ENCODE assay signal across 19 cellular contexts in the genomic region with DNA sequence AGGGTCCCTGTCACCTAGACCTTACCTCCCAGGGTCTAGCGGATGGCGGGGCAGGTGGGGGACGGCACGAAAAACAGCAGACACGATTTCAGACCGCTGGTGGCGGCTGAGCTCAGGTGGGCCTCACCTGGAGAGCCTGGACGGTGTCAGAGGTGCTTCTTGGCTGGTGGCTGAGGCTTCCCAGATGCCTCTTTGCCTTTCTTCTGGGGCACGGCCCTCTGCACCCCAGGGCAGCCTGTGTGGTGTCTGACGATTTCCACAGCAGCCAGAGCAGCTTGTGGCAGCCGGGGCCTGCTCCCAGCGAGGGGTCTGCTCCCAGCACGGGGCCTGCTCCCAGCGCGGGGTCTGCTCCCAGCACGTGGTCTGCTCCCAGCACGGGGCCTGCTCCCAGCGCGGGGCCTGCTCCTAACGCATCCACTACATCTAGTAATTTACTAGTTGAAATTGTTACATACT.
DNase-seq lines count a peak whose midpoint lies in the region; ATAC-seq and TF ChIP-seq lines count a peak whose summit lies in the region.
"Had no signal": no experiment of that assay in that cellular context is flagged by ENCODE, and none has a peak within 500 bp of the region (broad histone marks: within the 10 kb centered on the region; RNA-seq: fewer than 3 reads in every experiment).

No MANE protein-coding gene starts in this region.

- H4K20me1 ChIP-seq in neural progenitor cell (ENCODE audit: low read depth) (peaks cover 5% of the 10 kb centered on the region), osteoblast (ENCODE audit: insufficient read depth, low read length) (peaks cover 6% of the 10 kb centered on the region)

- intact Hi-C loops in Caco-2 (cut with micrococcal nuclease; ENCODE audit: unreplicated experiment): loop anchor here (2.0 kb wide), 1 partner anchor 34 kb away; no protein-coding TSS in a partner anchor
- intact Hi-C loops in dorsolateral prefrontal cortex (cut with DNase I): no loop called here
- intact Hi-C loops in esophagus muscularis mucosa (cut with DNase I): no loop called here

- H3K79me2 ChIP-seq in neural progenitor cell (ENCODE audit: low read depth): peaks cover 37% of the 10 kb centered on the region
- no peaks in the 10 kb centered on the region for H3K79me2 ChIP-seq in osteoblast (ENCODE audit: insufficient read depth, low read length)

- no peaks in the 10 kb centered on the region for H3K9me3 Mint-ChIP-seq in Caco-2 (ENCODE audit: unreplicated experiment)
- peaks cover 9% of the 10 kb centered on the region for H3K9me3 Mint-ChIP-seq in neural progenitor cell
- H3K9me3 Mint-ChIP-seq: activated T-cell treated with anti-CD3 and anti-CD28 coated beads, Interleukin-2, amount 50 U/mL, for 72 hours; CD4-positive, CD25-positive, alpha-beta regulatory T cell; dendritic cell treated with granulocyte-macrophage colony-stimulating factor and Interleukin-4, amounts not matched to agents 40 ng/mL and 50 ng/mL, for 4 days; stimulated activated effector memory CD8-positive, alpha-beta T cell treated with anti-CD3 and anti-CD28 coated beads, Interleukin-12 subunit alpha, Interleukin-12 subunit beta, amount 100 ng/mL, for 72 hours had no signal

- TF ChIP-seq CTCF in Caco-2 (IDR thresholded peaks at IDR 0.05; ENCODE audit: insufficient read depth in 1 of 2, low read depth in 1 of 2, low read length in 1 of 2, severe bottlenecking in 1 of 2, unreplicated experiment in 1 of 2): no peak
- no peak for TF ChIP-seq CTCF in dorsolateral prefrontal cortex (IDR thresholded peaks at IDR 0.05 in 54 of 56, conservative IDR thresholded peaks at IDR 0.05 in 2 of 56; ENCODE audit: low read depth in 1 of 56, partially characterized antibody in 56 of 56)
- no peak for TF ChIP-seq CTCF in neural progenitor cell (IDR thresholded peaks at IDR 0.05)
- TF ChIP-seq CTCF in osteoblast (IDR thresholded peaks at IDR 0.05; ENCODE audit: extremely low read depth, low read depth, low read length): no peak
- TF ChIP-seq CTCF in esophagus muscularis mucosa (IDR thresholded peaks at IDR 0.05): no peak

- H3K9ac ChIP-seq in neural progenitor cell: no peak overlapping the region

- 94% methylated on average over 10 of the region's 20 CpGs for WGBS in esophagus muscularis mucosa

- no peak for ATAC-seq in GM19395 (IDR thresholded peaks at IDR 0.05; ENCODE audit: unreplicated experiment)
- ATAC-seq: activated CD4-positive, CD25-positive, alpha-beta regulatory T cell treated with anti-CD3 and anti-CD28 coated beads, Interleukin-2, amount 50 U/mL, for 24 hours; activated T-cell treated with anti-CD3 and anti-CD28 coated beads, Interleukin-2, amount 50 U/mL, for 72 hours; HCT116; Panc1; stimulated activated effector memory CD8-positive, alpha-beta T cell treated with anti-CD3 and anti-CD28 coated beads, Interleukin-12 subunit alpha, Interleukin-12 subunit beta, amount 100 ng/mL, for 72 hours had no signal

- H3K27ac Mint-ChIP-seq in Caco-2 (ENCODE audit: unreplicated experiment) (peak overlapping the region; percentile 83), neural progenitor cell (no peak overlapping the region)
- H3K27ac Mint-ChIP-seq: activated naive CD8-positive, alpha-beta T cell; activated T-cell treated with anti-CD3 and anti-CD28 coated beads, Interleukin-2, amount 50 U/mL, for 72 hours; CD4-positive, CD25-positive, alpha-beta regulatory T cell; dendritic cell treated with granulocyte-macrophage colony-stimulating factor and Interleukin-4, amounts not matched to agents 40 ng/mL and 50 ng/mL, for 4 days; stimulated activated effector memory CD8-positive, alpha-beta T cell treated with anti-CD3 and anti-CD28 coated beads, Interleukin-12 subunit alpha, Interleukin-12 subunit beta, amount 100 ng/mL, for 72 hours had no signal

- POLR2A ChIA-PET in Caco-2 (lab: Charles Lee): interaction anchor here (0.9 kb wide), 1 partner anchor 23 kb away, joined by 3 read pairs; no protein-coding TSS in a partner anchor

- DNase-seq in Caco-2: no peak
- peak; percentile 91 for DNase-seq in NCI-H1092 treated with DMSO at 0.1 percent for 48 hours (lab: John Stamatoyannopoulos, UW)
- no peak for DNase-seq in dorsolateral prefrontal cortex
- DNase-seq in neural progenitor cell (ENCODE audit: low spot score): no peak
- no peak for DNase-seq in activated naive CD4-positive, alpha-beta T cell treated with Interleukin-2 at 50 U/mL for 16 hours
- no peak for DNase-seq in osteoblast (ENCODE audit: insufficient read length, low spot score, missing footprints)
- no peak for DNase-seq in esophagus muscularis mucosa (ENCODE audit: extremely low spot score)
- DNase-seq: activated T-cell treated with anti-CD3 and anti-CD28 coated beads, Interleukin-2, amount 50 U/mL, for 72 hours; CD4-positive, CD25-positive, alpha-beta regulatory T cell; stimulated activated CD4-positive, alpha-beta T cell treated with anti-CD3 and anti-CD28 coated beads, Interleukin-15, amount 100 ng/mL, for 24 hours; T-helper 9 cell; thyroid gland had no signal

- H3K9me3 ChIP-seq in Caco-2 (no peaks in the 10 kb centered on the region), neural progenitor cell (ENCODE audit: low read depth) (no peaks in the 10 kb centered on the region), osteoblast (ENCODE audit: low read depth, low read length) (no peaks in the 10 kb centered on the region), esophagus muscularis mucosa (no peaks in the 10 kb centered on the region)
- H3K9me3 ChIP-seq: thyroid gland had no signal

- H3K4me1 ChIP-seq in Caco-2 (peaks cover 26% of the 10 kb centered on the region), neural progenitor cell (peaks cover 17% of the 10 kb centered on the region), osteoblast (ENCODE audit: insufficient read depth, low read length) (no peaks in the 10 kb centered on the region), esophagus muscularis mucosa (peaks cover 9 to 26% (median 20%) of the 10 kb centered on the region in 4 donors)

- BruUV-seq in Caco-2 (replicated peaks; lab: Mats Ljungman, UMichigan): no TSS peak

- TF ChIP-seq POLR2A in esophagus muscularis mucosa (IDR thresholded peaks at IDR 0.05; ENCODE audit: low read depth): no peak

- CTCF ChIA-PET in Caco-2 (lab: Charles Lee): no interaction called here

- no peak overlapping the region for H3K4me3 Mint-ChIP-seq in Caco-2 (ENCODE audit: unreplicated experiment)
- H3K4me3 Mint-ChIP-seq in neural progenitor cell: no peak overlapping the region
- H3K4me3 Mint-ChIP-seq: activated naive CD8-positive, alpha-beta T cell; activated T-cell treated with anti-CD3 and anti-CD28 coated beads, Interleukin-2, amount 50 U/mL, for 72 hours; CD4-positive, CD25-positive, alpha-beta regulatory T cell; dendritic cell treated with granulocyte-macrophage colony-stimulating factor and Interleukin-4, amounts not matched to agents 40 ng/mL and 50 ng/mL, for 4 days; stimulated activated effector memory CD8-positive, alpha-beta T cell treated with anti-CD3 and anti-CD28 coated beads, Interleukin-12 subunit alpha, Interleukin-12 subunit beta, amount 100 ng/mL, for 72 hours had no signal

- H3K4me1 Mint-ChIP-seq in Caco-2 (ENCODE audit: low read depth, unreplicated experiment): peaks cover 10% of the 10 kb centered on the region
- peaks cover 46% of the 10 kb centered on the region for H3K4me1 Mint-ChIP-seq in neural progenitor cell

- H3K27me3 ChIP-seq in Caco-2 (replicated peaks; ENCODE audit: control insufficient read depth, insufficient read depth, low read length) (no peaks in the 10 kb centered on the region), dorsolateral prefrontal cortex (no peaks in the 10 kb centered on the region), neural progenitor cell (no peaks in the 10 kb centered on the region), osteoblast (ENCODE audit: insufficient read depth, low read length) (no peaks in the 10 kb centered on the region), esophagus muscularis mucosa (no peaks in the 10 kb centered on the region)
- H3K27me3 ChIP-seq: thyroid gland had no signal

- H3K27ac ChIP-seq in dorsolateral prefrontal cortex: peak overlapping the region; percentile 67 to 100 (median 98)
- H3K27ac ChIP-seq in neural progenitor cell: peak overlapping the region; percentile 86
- H3K27ac ChIP-seq in osteoblast (ENCODE audit: low read depth, low read length): no peak overlapping the region
- peak overlapping the region in 1 of 4 donors; percentile 12 for H3K27ac ChIP-seq in esophagus muscularis mucosa (replicated peaks in 1 of 4)
- H3K27ac ChIP-seq: thyroid gland had no signal

- peaks cover 15% of the 10 kb centered on the region for H3F3A ChIP-seq in neural progenitor cell (ENCODE audit: low read depth)

- H3K4me2 ChIP-seq in neural progenitor cell: peak overlapping the region; percentile 47
- no peak overlapping the region for H3K4me2 ChIP-seq in osteoblast (ENCODE audit: insufficient read depth, low read length)

- no peak for TF ChIP-seq EP300 in esophagus muscularis mucosa (IDR thresholded peaks at IDR 0.05)

- H3K36me3 ChIP-seq in Caco-2 (ENCODE audit: control insufficient read depth, insufficient read depth, low read length) (peaks cover 1% of the 10 kb centered on the region; the same call in 1 of the 2 replicates), neural progenitor cell (no peaks in the 10 kb centered on the region), osteoblast (ENCODE audit: insufficient read depth, low read length) (no peaks in the 10 kb centered on the region), esophagus muscularis mucosa (peaks cover 0 to 4% (median 0%) of the 10 kb centered on the region in 4 donors)
- H3K36me3 ChIP-seq: thyroid gland had no signal

- H3K27me3 Mint-ChIP-seq in Caco-2 (ENCODE audit: insufficient read depth, unreplicated experiment) (no peaks in the 10 kb centered on the region), neural progenitor cell (ENCODE audit: insufficient read depth, low read depth) (peaks cover 5% of the 10 kb centered on the region)
- H3K27me3 Mint-ChIP-seq: activated naive CD8-positive, alpha-beta T cell; CD4-positive, CD25-positive, alpha-beta regulatory T cell; dendritic cell treated with granulocyte-macrophage colony-stimulating factor and Interleukin-4, amounts not matched to agents 40 ng/mL and 50 ng/mL, for 4 days had no signal

- H3K4me3 ChIP-seq in Caco-2 (ENCODE audit: low read depth, low read length) (no peak overlapping the region), dorsolateral prefrontal cortex (peak overlapping the region in 8 of 59 donors; percentile 10 to 44 (median 18)), neural progenitor cell (no peak overlapping the region), osteoblast (ENCODE audit: insufficient read depth, low read length) (no peak overlapping the region), esophagus muscularis mucosa (no peak overlapping the region)
- H3K4me3 ChIP-seq: thyroid gland had no signal

- H3K36me3 Mint-ChIP-seq in Caco-2 (ENCODE audit: insufficient read depth, unreplicated experiment) (peaks cover 42% of the 10 kb centered on the region), neural progenitor cell (peaks cover 22% of the 10 kb centered on the region)
- H3K36me3 Mint-ChIP-seq: activated naive CD8-positive, alpha-beta T cell; stimulated activated effector memory CD8-positive, alpha-beta T cell treated with anti-CD3 and anti-CD28 coated beads, Interleukin-12 subunit alpha, Interleukin-12 subunit beta, amount 100 ng/mL, for 72 hours had no signal

- no peak overlapping the region for H2AFZ ChIP-seq in neural progenitor cell (replicated peaks)
- no peak overlapping the region for H2AFZ ChIP-seq in osteoblast (ENCODE audit: low read length)
